20 cellular contexts compared by ENCODE assay signal in genomic region chr21:38628426-38628825, GRCh38.
"Had no signal": no experiment of that assay in that cellular context is flagged by ENCODE, and none has a peak within 500 bp of the region (broad histone marks: within the 10 kb centered on the region; RNA-seq: fewer than 3 reads in every experiment).

No MANE protein-coding gene starts in this region.

- H3K27ac ChIP-seq: cardiac muscle cell, dorsolateral prefrontal cortex, hepatocyte, left ventricle myocardium inferior, right atrium auricular region, skin epidermis, transverse colon had no signal

- DNase-seq: activated CD4-positive, alpha-beta memory T cell treated with anti-CD3 and anti-CD28 coated beads, Interleukin-2, amount 10 ng/mL, durations not matched to agents 7 days and 5 days; activated CD4-positive, alpha-beta T cell treated with anti-CD3 and anti-CD28 coated beads for 36 hours; activated effector memory CD4-positive, alpha-beta T cell treated with Interleukin-2 at 50 U/mL for 16 hours; activated naive CD4-positive, alpha-beta T cell treated with anti-CD3 and anti-CD28 coated beads, Interleukin-2, amount 50 U/mL, for 16 hours; activated T-cell treated with anti-CD3 and anti-CD28 coated beads, Interleukin-2, amount 50 U/mL, for 24 hours; dorsolateral prefrontal cortex; erythroblast; left ventricle myocardium inferior; naive thymus-derived CD8-positive, alpha-beta T cell; posterior cingulate gyrus; stimulated activated CD4-positive, alpha-beta T cell treated with anti-CD3 and anti-CD28 coated beads, Interleukin-4, amount 100 ng/mL, for 4 hours; stimulated activated CD8-positive, alpha-beta memory T cell treated with anti-CD3 and anti-CD28 coated beads, Interleukin-4, amount 100 ng/mL, for 48 hours; stimulated activated naive CD4-positive, alpha-beta T cell treated with Interleukin-2 at 50 U/mL for 16 hours; substantia nigra; T1000; transverse colon had no signal

- H3K79me2 ChIP-seq: hepatocyte had no signal

- H2AFZ ChIP-seq: hepatocyte had no signal

- H3K4me2 ChIP-seq: hepatocyte had no signal

- H3K4me3 ChIP-seq: cardiac muscle cell, dorsolateral prefrontal cortex, hepatocyte, left ventricle myocardium inferior, right atrium auricular region, skin epidermis, transverse colon had no signal

- H3K9me3 ChIP-seq: transverse colon had no signal

- ATAC-seq: activated CD4-positive, alpha-beta T cell treated with anti-CD3 and anti-CD28 coated beads for 36 hours; naive thymus-derived CD8-positive, alpha-beta T cell had no signal

- H3K36me3 ChIP-seq: cardiac muscle cell, left ventricle myocardium inferior, right atrium auricular region, transverse colon had no signal

- H3K27me3 ChIP-seq: cardiac muscle cell, hepatocyte, right atrium auricular region, transverse colon had no signal

- H3K4me1 ChIP-seq: left ventricle myocardium inferior, right atrium auricular region, transverse colon had no signal
